In the genomic region with DNA sequence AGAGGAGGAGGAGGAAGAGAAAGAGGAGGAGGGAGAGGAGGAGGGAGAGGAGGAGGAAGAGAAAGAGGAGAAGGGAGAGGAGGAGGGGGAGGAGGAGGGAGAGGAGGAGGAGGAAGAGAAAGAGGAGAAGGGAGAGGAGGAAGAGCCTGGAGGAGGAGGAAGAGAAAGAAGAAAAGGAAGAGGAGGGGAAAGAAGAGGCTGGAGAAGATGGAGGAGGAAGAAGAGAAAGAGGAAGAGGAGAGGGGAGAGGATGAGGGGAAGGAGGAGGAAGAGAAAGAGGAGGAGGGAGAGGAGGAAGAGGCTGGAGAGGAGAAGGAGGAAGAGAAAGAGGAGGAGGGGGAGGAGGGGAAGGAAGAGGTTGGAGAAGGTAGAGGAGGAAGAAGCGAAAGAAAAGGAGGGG, we compare ENCODE assay signal across 25 cellular contexts. TPM values are rescaled to one million over a fixed set of nuclear protein-coding genes. Genes with fewer than 3 reads are reported as not detected.
DNase-seq lines count a peak whose midpoint lies in the region; FAIRE-seq and TF ChIP-seq lines count a peak whose summit lies in the region.
"Had no signal": no experiment of that assay in that cellular context is flagged by ENCODE, and none has a peak within 500 bp of the region (broad histone marks: within the 10 kb centered on the region; RNA-seq: fewer than 3 reads in every experiment).

No MANE protein-coding gene starts in this region.

- no peaks in the 10 kb centered on the region for H3K36me3 Mint-ChIP-seq in HFFc6 (ENCODE audit: low read depth)
- H3K36me3 Mint-ChIP-seq: CD14-positive monocyte; CD4-positive, alpha-beta memory T cell; CD4-positive, CD25-positive, alpha-beta regulatory T cell; CD8-positive, alpha-beta memory T cell had no signal

- WGBS in H1 (ENCODE audit: extremely low coverage in 1 of 2, insufficient coverage in 1 of 2, insufficient read length in 1 of 2, insufficient replicate concordance in 2 of 2, low coverage in 1 of 2, low lambda C conversion rate in 2 of 2, missing lambda C conversion rate in 1 of 2), 2 experiments: 43 to 80% methylated on average over 1 of the region's 1 CpG

- 0 out of 7 replicates have a peak, but pooled peaks cover 0 to 2% (median 0%) of the 10 kb centered on the region in 4 experiments for H3K27me3 ChIP-seq in H1 (replicated peaks in 1 of 4; ENCODE audit: control insufficient read depth in 3 of 4, extremely low read depth in 1 of 4, insufficient read depth in 3 of 4, low read length in 3 of 4)
- H3K27me3 ChIP-seq: BE2C, BLaER1 had no signal

- H2BK5ac ChIP-seq in H1 (ENCODE audit: low read depth, low read length): no peak overlapping the region

- peaks cover 7% of the 10 kb centered on the region; the same call in 1 of the 2 replicates for H3K27me3 Mint-ChIP-seq in HFFc6 (ENCODE audit: insufficient read depth)
- H3K27me3 Mint-ChIP-seq: CD4-positive, CD25-positive, alpha-beta regulatory T cell; CD8-positive, alpha-beta memory T cell had no signal

- H3K9me3 Mint-ChIP-seq in HFFc6: no peaks in the 10 kb centered on the region

- no peaks in the 10 kb centered on the region for H3K9me3 ChIP-seq in H1 (ENCODE audit: insufficient read depth in 2 of 2, low read depth in 1 of 2, low read length in 1 of 2)
- H3K9me3 ChIP-seq: BE2C, BLaER1 had no signal

- H3K4me1 ChIP-seq in H1 (replicated peaks in 1 of 4; ENCODE audit: control insufficient read depth in 3 of 4, insufficient read depth in 4 of 4, low read length in 3 of 4): peaks cover 0 to 5% (median 4%) of the 10 kb centered on the region in 4 experiments; a peak in 5 of 7 replicates
- H3K4me1 ChIP-seq: BE2C, BLaER1 had no signal

- DNase-seq in H4 (ENCODE audit: low spot score): peak; percentile 4
- no peak for DNase-seq in HFFc6
- DNase-seq in H1 (ENCODE audit: low read depth in 1 of 2, low spot score in 2 of 2): peak in 1 of 2 experiments; percentile 4
- DNase-seq in activated effector memory CD4-positive, alpha-beta T cell treated with Interleukin-2 at 50 U/mL for 16 hours: no peak
- no peak for DNase-seq in DMS114 treated with DMSO at 0.1 percent for 48 hours (lab: John Stamatoyannopoulos, UW; ENCODE audit: unreplicated experiment)
- no peak for DNase-seq in NCI-H2081 (lab: John Stamatoyannopoulos, UW)
- DNase-seq: 8988T; ACHN; BE2C; C1 segment of cervical spinal cord; CD4-positive, alpha-beta memory T cell; CD4-positive, CD25-positive, alpha-beta regulatory T cell; CD8-positive, alpha-beta memory T cell; COR-L47; DMS 273 treated with DMSO at 0.1 percent for 48 hours; DMS79 treated with DMSO at 0.1 percent for 48 hours; GF-D8 had no signal

- CTCF ChIA-PET in H1 (lab: Charles Lee; ENCODE audit: partially characterized antibody): no interaction called here

- H2BK20ac ChIP-seq in H1 (ENCODE audit: low read length): no peak overlapping the region

- H3K79me2 ChIP-seq in H1 (ENCODE audit: control insufficient read depth in 1 of 2, insufficient read depth in 2 of 2, low read length in 2 of 2): no peaks in the 10 kb centered on the region

- TF ChIP-seq EP300 in H1 (IDR thresholded peaks at IDR 0.05; ENCODE audit: borderline replicate concordance in 1 of 2, low read depth in 2 of 2, low read length in 2 of 2): no peak

- no peak for FAIRE-seq in H1 (lab: Jason Lieb, UNC)
- FAIRE-seq: A204.1, G401.6, GM12891, GM19239 had no signal

- no peaks in the 10 kb centered on the region for H4K20me1 ChIP-seq in H1 (replicated peaks in 1 of 2; ENCODE audit: control insufficient read depth in 1 of 2, insufficient read depth in 2 of 2, low read length in 2 of 2)
- H4K20me1 ChIP-seq: BLaER1 had no signal

- H3K18ac ChIP-seq in H1 (ENCODE audit: extremely low read depth, low read length): no peak overlapping the region

- no peak overlapping the region for H3K4ac ChIP-seq in H1 (replicated peaks; ENCODE audit: insufficient read length, low read depth, low read length)

- no peak overlapping the region for H3K23ac ChIP-seq in H1 (ENCODE audit: insufficient read length)

- no peak overlapping the region for H3K14ac ChIP-seq in H1 (ENCODE audit: insufficient read length)

- H4K91ac ChIP-seq in H1 (replicated peaks; ENCODE audit: insufficient read length, low read length): peak overlapping the region; percentile 16

- H3K9ac ChIP-seq in H1 (replicated peaks in 1 of 4; ENCODE audit: extremely low read depth in 1 of 4, low read depth in 3 of 4, low read length in 3 of 4): no peak overlapping the region
- H3K9ac ChIP-seq: BLaER1 had no signal

- TF ChIP-seq POLR2A in H1 (IDR thresholded peaks at IDR 0.05; ENCODE audit: control extremely low read depth in 1 of 2, low read depth in 2 of 2, low read length in 2 of 2): no peak

- H2BK12ac ChIP-seq in H1 (ENCODE audit: low read depth, low read length): peak overlapping the region; percentile 39; the same call in 1 of the 2 replicates

- H3K27ac ChIP-seq in H1 (ENCODE audit: low read depth, low read length): no peak overlapping the region
- H3K27ac ChIP-seq: BLaER1 had no signal

- H3K4me2 ChIP-seq in H1 (ENCODE audit: insufficient read depth in 1 of 2, low read depth in 2 of 2, low read length in 2 of 2): no peak overlapping the region; a peak in 1 of 4 replicates
- H3K4me2 ChIP-seq: BLaER1 had no signal

- no peak for TF ChIP-seq RAD21 in H1 (IDR thresholded peaks at IDR 0.05 in 1 of 2, conservative IDR thresholded peaks at IDR 0.05 in 1 of 2; ENCODE audit: low read depth in 2 of 2, low read length in 2 of 2)

- no peak overlapping the region for H2BK120ac ChIP-seq in H1 (replicated peaks; ENCODE audit: low read depth, low read length)

- POLR2A ChIA-PET in H1 (lab: Charles Lee; ENCODE audit: partially characterized antibody): no interaction called here

- no peak overlapping the region for H2AK5ac ChIP-seq in H1 (ENCODE audit: low read depth, low read length)

- peak overlapping the region; percentile 80 for H3K4me3 Mint-ChIP-seq in HFFc6
- H3K4me3 Mint-ChIP-seq: CD14-positive monocyte; CD4-positive, alpha-beta memory T cell; CD4-positive, CD25-positive, alpha-beta regulatory T cell; CD8-positive, alpha-beta memory T cell had no signal

- peaks cover 32% of the 10 kb centered on the region for H3K4me1 Mint-ChIP-seq in HFFc6 (ENCODE audit: low read depth)
- H3K4me1 Mint-ChIP-seq: CD14-positive monocyte; CD4-positive, alpha-beta memory T cell; CD4-positive, CD25-positive, alpha-beta regulatory T cell; CD8-positive, alpha-beta memory T cell had no signal

- no peaks in the 10 kb centered on the region for H3K79me1 ChIP-seq in H1 (ENCODE audit: low read depth, low read length)

- no peak overlapping the region for H2BK15ac ChIP-seq in H1 (ENCODE audit: low read length)

- no peak overlapping the region for H4K8ac ChIP-seq in H1 (ENCODE audit: extremely low read depth, insufficient read depth, low read length)

- no peak overlapping the region for H3K4me3 ChIP-seq in H1 (ENCODE audit: extremely low read depth in 1 of 4, insufficient read depth in 2 of 4, low read depth in 3 of 4, low read length in 4 of 4)
- H3K4me3 ChIP-seq: BLaER1 had no signal

- no peak overlapping the region for H3K27ac Mint-ChIP-seq in HFFc6
- H3K27ac Mint-ChIP-seq: CD4-positive, alpha-beta memory T cell; CD4-positive, CD25-positive, alpha-beta regulatory T cell; CD8-positive, alpha-beta memory T cell had no signal

- H3K23me2 ChIP-seq in H1 (ENCODE audit: low read depth, low read length): peaks cover 2% of the 10 kb centered on the region; the same call in 1 of the 2 replicates

- peak overlapping the region; percentile 73; the same call in 1 of the 2 replicates for H2AFZ ChIP-seq in H1 (ENCODE audit: low read length)

- no peak overlapping the region for H3K56ac ChIP-seq in H1 (replicated peaks; ENCODE audit: insufficient read length, low read depth, low read length)

- TF ChIP-seq CTCF in HFFc6 (IDR thresholded peaks at IDR 0.05): no peak
- no peak for TF ChIP-seq CTCF in H1 (IDR thresholded peaks at IDR 0.05; ENCODE audit: control extremely low read depth in 1 of 3, insufficient read depth in 1 of 3, low read depth in 1 of 3, low read length in 3 of 3)

- H3K36me3 ChIP-seq in H1 (ENCODE audit: control insufficient read depth in 2 of 4, insufficient read depth in 4 of 4, low read length in 3 of 4): no peaks in the 10 kb centered on the region
- H3K36me3 ChIP-seq: BE2C, BLaER1 had no signal

- no peak overlapping the region for H4K5ac ChIP-seq in H1 (ENCODE audit: insufficient read length, low read depth, low read length)

TF ChIP-seq in H1, 55 proteins besides CTCF, POLR2A, EP300 and RAD21:
- TF ChIP-seq JUN (IDR thresholded peaks at IDR 0.05; ENCODE audit: low read depth, low read length) (no peak), HDAC2 (IDR thresholded peaks at IDR 0.05; ENCODE audit: borderline replicate concordance in 1 of 2, low read depth in 2 of 2, low read length in 2 of 2) (no peak)

RNA-seq across cellular contexts. Expression of a gene that starts 46.0 kb away (rescaled TPM):
- total RNA-seq in H4 (2014; rRNA removed; shearing (Covaris generic)): 0.08 TPM in 1 of 2 replicates, not detected in the other
- total RNA-seq in HFFc6 (2021; fragmentation: NEBNext Ultra II Directional; extraction: Animal tissue kit (Norgen Biotek cat#: 25700)): 10 to 100 TPM; 27.1 to 41.8 (median 28.6) TPM
- 0.15 TPM in 1 of 2 replicates, not detected in the other for total RNA-seq in H1 (2021; fragmentation: NEBNext Ultra II Directional; extraction: Animal tissue kit (Norgen Biotek cat#: 25700))
- 0.05 and 0.06 TPM in 2 replicates for polyA plus RNA-seq in H1 (2011; rRNA removed)
- 0.12 TPM for polyA plus RNA-seq in H1 (2011; cell fraction: cytosol; rRNA removed)
- 0.16 TPM for polyA plus RNA-seq in H1 (2011; cell fraction: nucleus; rRNA removed)
- 0.06 to 0.09 TPM in 2 of 4 replicates, not detected in the others for polyA plus RNA-seq in H1 (2012, experiment 1 of 2)
- not detected for polyA plus RNA-seq in H1 (2012, experiment 2 of 2)
- 0.02 TPM for polyA plus RNA-seq in H1 (2013, experiment 1 of 2)
- not detected for polyA plus RNA-seq in H1 (2013, experiment 2 of 2)
- polyA minus RNA-seq in H1 (2011; rRNA and poly(A)+ RNA removed): 0.05 TPM in 1 of 2 replicates, not detected in the other
- not detected for polyA minus RNA-seq in H1 (2011; cell fraction: cytosol; rRNA and poly(A)+ RNA removed)
- not detected for polyA minus RNA-seq in H1 (2011; cell fraction: nucleus; rRNA and poly(A)+ RNA removed)
- total RNA-seq: A673; CD4-positive, alpha-beta memory T cell; CD4-positive, CD25-positive, alpha-beta regulatory T cell; CD8-positive, alpha-beta memory T cell had no signal
- polyA plus RNA-seq: AG04450; CD14-positive monocyte; CD4-positive, alpha-beta memory T cell; CD4-positive, CD25-positive, alpha-beta regulatory T cell; CD8-positive, alpha-beta memory T cell had no signal

Comparison
In these comparisons a context has a peak if more than half of its experiments do, and no peak if none do; other contexts are left out.
1. RNA of a gene that starts 46.0 kb away (total RNA-seq): 27.1 to 41.8 TPM in HFFc6; 0.15 TPM in H1 and 0.08 TPM in H4; every median in the first group is over 10 times any median in the second.